In the genomic region with DNA sequence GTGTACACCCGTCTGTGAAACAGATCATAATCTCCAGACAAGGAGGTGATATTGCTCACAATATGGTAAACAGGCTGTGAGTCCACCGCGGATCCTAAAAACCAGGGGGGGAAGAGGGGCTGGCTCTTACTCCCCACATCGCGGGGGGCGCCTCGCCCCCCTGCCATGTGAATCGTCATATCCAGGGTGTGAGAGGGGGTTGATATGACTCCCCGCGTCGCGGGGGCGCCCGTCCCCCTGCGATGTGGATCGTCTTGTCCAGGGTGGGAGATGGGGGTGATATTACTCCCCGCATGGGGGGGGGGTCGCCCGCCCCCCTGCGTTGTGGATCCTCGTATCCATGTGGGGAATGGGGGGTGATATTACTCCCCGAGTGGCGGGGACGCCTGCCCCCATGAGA, we compare ENCODE assay signal across 33 cellular contexts. TPM values are rescaled to one million over a fixed set of nuclear protein-coding genes. Genes with fewer than 3 reads are reported as not detected.
"Had no signal": no experiment of that assay in that cellular context is flagged by ENCODE, and none has a peak within 500 bp of the region (broad histone marks: within the 10 kb centered on the region; RNA-seq: fewer than 3 reads in every experiment).

No MANE protein-coding gene starts in this region.

- H3K4me3 ChIP-seq: Peyer's patch, SJSA1 had no signal

- FAIRE-seq: bronchial epithelial cell, TTC549 had no signal

- ATAC-seq: PC-3 had no signal

- H3K27me3 ChIP-seq: Peyer's patch, SJSA1 had no signal

- H3K27ac Mint-ChIP-seq: activated CD4-positive, alpha-beta memory T cell treated with anti-CD3 and anti-CD28 coated beads for 36 hours; activated T-cell treated with anti-CD3 and anti-CD28 coated beads, Interleukin-2, amount 50 U/mL, for 24 hours; activated T-helper 1 cell treated with anti-CD3 and anti-CD28 coated beads, Interleukin-12 subunit alpha, Interleukin-12 subunit beta, Interleukin-2, Interleukin-4 antibody, amounts not matched to agents 30 ng/mL and 10 ng/mL and 1 ng/mL, durations not matched to agents 14 hours and 24 hours and 36 hours; brain; T-helper 1 cell treated with Interleukin-12 subunit alpha and Interleukin-12 subunit beta and Interleukin-4 antibody, amounts not matched to agents 30 μg/mL and 1 μg/mL, for 36 hours; T-helper 2 cell treated with Interferon-gamma antibody and Interleukin-4, amounts not matched to agents 5 μg/mL and 100 μg/mL, for 36 hours had no signal

- H3K27ac ChIP-seq: KMS-11, Peyer's patch, SJSA1 had no signal

- H3K36me3 ChIP-seq: Peyer's patch, SJSA1 had no signal

- DNase-seq: activated CD4-positive, alpha-beta memory T cell treated with anti-CD3 and anti-CD28 coated beads for 36 hours; activated CD4-positive, alpha-beta T cell treated with anti-CD3 and anti-CD28 coated beads for 48 hours; activated effector memory CD4-positive, alpha-beta T cell treated with Interleukin-2 at 50 U/mL for 16 hours; activated naive CD4-positive, alpha-beta T cell treated with anti-CD3 and anti-CD28 coated beads, Interleukin-2, amount 50 U/mL, for 16 hours; activated T-cell treated with anti-CD3 and anti-CD28 coated beads, Interleukin-2, amount 50 U/mL, for 24 hours; anterior cingulate cortex; caudate nucleus; cerebellar nuclear complex; MM.1S; MV-4-11; NCI-H1092; NCI-H1436 treated with DMSO at 0.1 percent for 48 hours; NCI-H1694 treated with DMSO at 0.1 percent for 48 hours; NCI-H2029; NCI-H345; NCI-H524 treated with DMSO at 0.1 percent for 48 hours; NK-92 treated with Interleukin-12 subunit alpha and Interleukin-12 subunit beta, amount 100 ng/mL, for 24 hours; PC-3; Peyer's patch; RPMI8226; SHP77 treated with DMSO at 0.1 percent for 48 hours had no signal

- H3K4me1 ChIP-seq: Peyer's patch, SJSA1 had no signal

- H3K9ac ChIP-seq: KMS-11, SK-N-SH had no signal

- H3K9me3 ChIP-seq: Peyer's patch, SK-N-SH had no signal

- H3K4me3 Mint-ChIP-seq: activated CD4-positive, alpha-beta memory T cell treated with anti-CD3 and anti-CD28 coated beads for 36 hours; activated T-cell treated with anti-CD3 and anti-CD28 coated beads, Interleukin-2, amount 50 U/mL, for 24 hours; activated T-helper 1 cell treated with anti-CD3 and anti-CD28 coated beads, Interleukin-12 subunit alpha, Interleukin-12 subunit beta, Interleukin-2, Interleukin-4 antibody, amounts not matched to agents 30 ng/mL and 10 ng/mL and 1 ng/mL, durations not matched to agents 14 hours and 24 hours and 36 hours; brain; T-helper 1 cell treated with Interleukin-12 subunit alpha and Interleukin-12 subunit beta and Interleukin-4 antibody, amounts not matched to agents 30 μg/mL and 1 μg/mL, for 36 hours; T-helper 2 cell treated with Interferon-gamma antibody and Interleukin-4, amounts not matched to agents 5 μg/mL and 100 μg/mL, for 36 hours had no signal

- H3K27me3 Mint-ChIP-seq: activated CD4-positive, alpha-beta memory T cell treated with anti-CD3 and anti-CD28 coated beads for 36 hours; activated T-cell treated with anti-CD3 and anti-CD28 coated beads, Interleukin-2, amount 50 U/mL, for 24 hours; brain had no signal

- H3K4me1 Mint-ChIP-seq: brain had no signal

- H3K9me3 Mint-ChIP-seq: activated T-helper 1 cell treated with anti-CD3 and anti-CD28 coated beads, Interleukin-12 subunit alpha, Interleukin-12 subunit beta, Interleukin-2, Interleukin-4 antibody, amounts not matched to agents 30 ng/mL and 10 ng/mL and 1 ng/mL, durations not matched to agents 14 hours and 24 hours and 36 hours; T-helper 1 cell treated with Interleukin-12 subunit alpha and Interleukin-12 subunit beta and Interleukin-4 antibody, amounts not matched to agents 30 μg/mL and 1 μg/mL, for 36 hours; T-helper 2 cell treated with Interferon-gamma antibody and Interleukin-4, amounts not matched to agents 5 μg/mL and 100 μg/mL, for 36 hours had no signal

RNA-seq across cellular contexts. Expression of a gene that starts 30.9 kb away (rescaled TPM):
- total RNA-seq: activated CD4-positive, alpha-beta memory T cell treated with anti-CD3 and anti-CD28 coated beads for 36 hours; activated CD8-positive, alpha-beta memory T cell treated with anti-CD3 and anti-CD28 coated beads for 36 hours; activated T-helper 1 cell treated with anti-CD3 and anti-CD28 coated beads, Interleukin-12 subunit alpha, Interleukin-12 subunit beta, Interleukin-2, Interleukin-4 antibody, amounts not matched to agents 30 ng/mL and 10 ng/mL and 1 ng/mL, durations not matched to agents 14 hours and 24 hours and 36 hours; bronchial epithelial cell; LHCN-M2; NCI-H460; PC-3; Peyer's patch; SJSA1 had no signal
- polyA plus RNA-seq: SK-N-SH had no signal
